Comparison of ENCODE assay signal across 22 cellular contexts in the genomic region with DNA sequence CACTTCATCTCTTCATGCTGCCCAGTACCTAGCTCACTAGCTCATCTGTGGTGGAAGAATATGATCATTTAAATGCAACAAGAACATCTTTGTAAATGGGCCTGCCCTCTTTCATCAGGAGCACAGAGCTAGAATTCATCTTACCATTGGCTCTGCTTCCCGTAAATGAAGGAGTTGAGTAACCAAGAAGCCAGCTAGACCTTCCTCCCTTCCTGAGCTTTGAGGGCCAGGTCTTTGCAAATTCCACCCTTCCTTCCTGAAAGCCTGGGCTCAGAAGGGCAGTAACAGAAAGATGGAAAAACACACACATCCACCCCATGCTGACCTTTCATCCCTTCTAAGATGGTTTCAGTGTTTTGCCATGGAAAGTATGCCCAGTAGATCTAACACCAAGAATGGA.
DNase-seq lines count a peak whose midpoint lies in the region; ATAC-seq, FAIRE-seq and TF ChIP-seq lines count a peak whose summit lies in the region.
"Had no signal": no experiment of that assay in that cellular context is flagged by ENCODE, and none has a peak within 500 bp of the region (broad histone marks: within the 10 kb centered on the region; RNA-seq: fewer than 3 reads in every experiment).

No MANE protein-coding gene starts in this region.

- H3K36me3 ChIP-seq in HepG2 (replicated peaks in 1 of 2; ENCODE audit: control insufficient read depth in 1 of 2, insufficient read depth in 2 of 2, low read length in 2 of 2) = peaks cover 0 to 8% of the 10 kb centered on the region in 2 experiments; a peak in 3 of 5 replicates
- no peaks in the 10 kb centered on the region for H3K36me3 ChIP-seq in right lobe of liver
- H3K36me3 ChIP-seq in vagina = no peaks in the 10 kb centered on the region
- no peaks in the 10 kb centered on the region for H3K36me3 ChIP-seq in MG63
- H3K36me3 ChIP-seq: HAP-1 had no signal

- H3K4me3 Mint-ChIP-seq in WTC11 = no peak overlapping the region
- H3K4me3 Mint-ChIP-seq: T-helper 17 cell had no signal

- H3K27ac ChIP-seq in HepG2 (ENCODE audit: extremely low read length, insufficient read depth, low read length) (no peak overlapping the region), right lobe of liver (no peak overlapping the region), vagina (peak overlapping the region; percentile 7)
- H3K27ac ChIP-seq: A549, C4-2B had no signal

- ATAC-seq in HepG2 (no peak; the same call in 2 of the 3 replicates), right lobe of liver (no peak), WTC11 (no peak), HG03342 (IDR thresholded peaks at IDR 0.05; ENCODE audit: unreplicated experiment) (no peak)
- ATAC-seq: A549, Panc1, Right ventricle myocardium inferior, SK-N-SH treated with all-trans-retinoic acid at 6 μM for 48 hours, T-helper 17 cell had no signal

- H3K27me3 ChIP-seq in HepG2 (ENCODE audit: control insufficient read depth in 1 of 2, insufficient read depth in 2 of 2, low read length in 2 of 2) (no peaks in the 10 kb centered on the region; a peak in 1 of 5 replicates), right lobe of liver (no peaks in the 10 kb centered on the region), vagina (no peaks in the 10 kb centered on the region), MG63 (no peaks in the 10 kb centered on the region)

- BruUV-seq in HepG2 (replicated peaks; lab: Mats Ljungman, UMichigan) = no TSS peak

- peaks cover 5% of the 10 kb centered on the region for H3K4me1 Mint-ChIP-seq in WTC11

- H4K20me1 ChIP-seq in HepG2 (ENCODE audit: insufficient read depth, low read length) = no peaks in the 10 kb centered on the region

- in situ Hi-C loops in HepG2 (cut with HindIII; ENCODE audit: extremely low pct_ligation_motif_present, low pct_unique_long_range_greater_than_20kb) = no loop called here

- H3K27me3 Mint-ChIP-seq in WTC11 (ENCODE audit: low read depth) = no peaks in the 10 kb centered on the region
- H3K27me3 Mint-ChIP-seq: T-helper 17 cell had no signal

- no peak overlapping the region for H2AFZ ChIP-seq in HepG2 (ENCODE audit: low read length)

- peaks cover 9% of the 10 kb centered on the region for H3K4me1 ChIP-seq in HepG2 (ENCODE audit: insufficient read depth, low read length)
- H3K4me1 ChIP-seq in right lobe of liver = peaks cover 0 to 3% (median 0%) of the 10 kb centered on the region in 4 donors
- peaks cover 11% of the 10 kb centered on the region for H3K4me1 ChIP-seq in vagina
- H3K4me1 ChIP-seq: A549 had no signal

- TF ChIP-seq RAD21 in HepG2 (CRISPR knock-in tag; IDR thresholded peaks at IDR 0.05) = no peak

- no peak overlapping the region for H3K4me2 ChIP-seq in HepG2 (ENCODE audit: low read depth, low read length)
- H3K4me2 ChIP-seq: A549 had no signal

- 40% methylated on average over 1 of the region's 1 CpG for WGBS in HepG2 (ENCODE audit: low lambda C conversion rate)
- WGBS in right lobe of liver (ENCODE audit: insufficient coverage, low coverage, low lambda C conversion rate, missing lambda C conversion rate) = 29% methylated on average over 1 of the region's 1 CpG

- no peak overlapping the region for H3K9ac ChIP-seq in HepG2 (ENCODE audit: insufficient read depth, low read depth, low read length)

- TF ChIP-seq POLR2A in HepG2 (IDR thresholded peaks at IDR 0.05; ENCODE audit: insufficient read depth in 1 of 2, low read depth in 2 of 2, low read length in 2 of 2) (no peak), right lobe of liver (IDR thresholded peaks at IDR 0.05) (no peak), vagina (IDR thresholded peaks at IDR 0.05) (no peak)

- POLR2A ChIA-PET in HepG2 (lab: Yijun Ruan, JAX) = no interaction called here
- POLR2A ChIA-PET in WTC11 (lab: Charles Lee) = no interaction called here

- TF ChIP-seq EP300 in HepG2 (IDR thresholded peaks at IDR 0.05; ENCODE audit: low read depth in 2 of 2, low read length in 2 of 2) = no peak
- TF ChIP-seq EP300 in HepG2 (CRISPR knock-in tag; IDR thresholded peaks at IDR 0.05; ENCODE audit: borderline replicate concordance) = no peak

- FAIRE-seq in HepG2 (lab: Jason Lieb, UNC) = no peak
- FAIRE-seq: A549 had no signal

- CTCF ChIA-PET in HepG2 (lab: Yijun Ruan, JAX; ENCODE audit: low intra/inter-chr PET ratio, low total read pairs) = no interaction called here
- CTCF ChIA-PET in WTC11 (lab: Charles Lee) = interaction anchor here (1.1 kb wide), 1 partner anchor 51 kb away, joined by 4 read pairs; no protein-coding TSS in a partner anchor

- TF ChIP-seq CTCF in HepG2 (CRISPR knock-in tag; IDR thresholded peaks at IDR 0.05) (no peak), right lobe of liver (IDR thresholded peaks at IDR 0.05) (no peak), WTC11 (IDR thresholded peaks at IDR 0.05) (no peak), vagina (IDR thresholded peaks at IDR 0.05) (no peak)

- intact Hi-C loops in HepG2 (cut with micrococcal nuclease; ENCODE audit: unreplicated experiment) (no loop called here), right lobe of liver (cut with DNase I) (no loop called here), vagina (cut with DNase I) (no loop called here), posterior cingulate gyrus (cut with DNase I) (no loop called here)

- H3K27ac Mint-ChIP-seq in WTC11 = no peak overlapping the region
- H3K27ac Mint-ChIP-seq: T-helper 17 cell had no signal

- H3K79me2 ChIP-seq in HepG2 (ENCODE audit: insufficient read depth, low read length) = no peaks in the 10 kb centered on the region

- H3K36me3 Mint-ChIP-seq in WTC11 = no peaks in the 10 kb centered on the region

- H3K4me3 ChIP-seq in HepG2 (replicated peaks in 1 of 3; ENCODE audit: insufficient read depth in 1 of 3, low read depth in 2 of 3, low read length in 3 of 3) (no peak overlapping the region), right lobe of liver (no peak overlapping the region), vagina (no peak overlapping the region), MG63 (no peak overlapping the region)
- H3K4me3 ChIP-seq: A549, HAP-1 had no signal

- DNase-seq in HepG2 (ENCODE audit: low spot score) = peak; percentile 4
- no peak for DNase-seq in right lobe of liver
- DNase-seq in MV-4-11 (lab: John Stamatoyannopoulos, UW) = peak; percentile 31
- DNase-seq in WTC11 (ENCODE audit: low spot score) = no peak
- DNase-seq in vagina (ENCODE audit: extremely low spot score in 2 of 2) = no peak
- no peak for DNase-seq in posterior cingulate gyrus
- no peak for DNase-seq in MG63
- DNase-seq: COR-L47, DMS153, KG1, NCI-H1417, NCI-H2029, NCI-H2171 treated with DMSO at 0.1 percent for 48 hours, NCI-H774, T-helper 17 cell had no signal

- H3K9me3 ChIP-seq in HepG2 (ENCODE audit: low read length) (no peaks in the 10 kb centered on the region), right lobe of liver (no peaks in the 10 kb centered on the region), vagina (no peaks in the 10 kb centered on the region), MG63 (no peaks in the 10 kb centered on the region)
- H3K9me3 ChIP-seq: A549, HAP-1 had no signal

- H3K9me3 Mint-ChIP-seq in WTC11 = no peaks in the 10 kb centered on the region

TF ChIP-seq in WTC11, 78 proteins besides CTCF, POLR2A, EP300 and RAD21:
- TF ChIP-seq CBFB (CRISPR knock-in tag; IDR thresholded peaks at IDR 0.05; ENCODE audit: low read depth) (no peak), ZNF121 (CRISPR knock-in tag; IDR thresholded peaks at IDR 0.05) (no peak)
- TF ChIP-seq, protein P1, sequence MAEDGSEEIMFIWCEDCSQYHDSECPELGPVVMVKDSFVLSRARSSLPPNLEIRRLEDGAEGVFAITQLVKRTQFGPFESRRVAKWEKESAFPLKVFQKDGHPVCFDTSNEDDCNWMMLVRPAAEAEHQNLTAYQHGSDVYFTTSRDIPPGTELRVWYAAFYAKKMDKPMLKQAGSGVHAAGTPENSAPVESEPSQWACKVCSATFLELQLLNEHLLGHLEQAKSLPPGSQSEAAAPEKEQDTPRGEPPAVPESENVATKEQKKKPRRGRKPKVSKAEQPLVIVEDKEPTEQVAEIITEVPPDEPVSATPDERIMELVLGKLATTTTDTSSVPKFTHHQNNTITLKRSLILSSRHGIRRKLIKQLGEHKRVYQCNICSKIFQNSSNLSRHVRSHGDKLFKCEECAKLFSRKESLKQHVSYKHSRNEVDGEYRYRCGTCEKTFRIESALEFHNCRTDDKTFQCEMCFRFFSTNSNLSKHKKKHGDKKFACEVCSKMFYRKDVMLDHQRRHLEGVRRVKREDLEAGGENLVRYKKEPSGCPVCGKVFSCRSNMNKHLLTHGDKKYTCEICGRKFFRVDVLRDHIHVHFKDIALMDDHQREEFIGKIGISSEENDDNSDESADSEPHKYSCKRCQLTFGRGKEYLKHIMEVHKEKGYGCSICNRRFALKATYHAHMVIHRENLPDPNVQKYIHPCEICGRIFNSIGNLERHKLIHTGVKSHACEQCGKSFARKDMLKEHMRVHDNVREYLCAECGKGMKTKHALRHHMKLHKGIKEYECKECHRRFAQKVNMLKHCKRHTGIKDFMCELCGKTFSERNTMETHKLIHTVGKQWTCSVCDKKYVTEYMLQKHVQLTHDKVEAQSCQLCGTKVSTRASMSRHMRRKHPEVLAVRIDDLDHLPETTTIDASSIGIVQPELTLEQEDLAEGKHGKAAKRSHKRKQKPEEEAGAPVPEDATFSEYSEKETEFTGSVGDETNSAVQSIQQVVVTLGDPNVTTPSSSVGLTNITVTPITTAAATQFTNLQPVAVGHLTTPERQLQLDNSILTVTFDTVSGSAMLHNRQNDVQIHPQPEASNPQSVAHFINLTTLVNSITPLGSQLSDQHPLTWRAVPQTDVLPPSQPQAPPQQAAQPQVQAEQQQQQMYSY (CRISPR knock-in tag; IDR thresholded peaks at IDR 0.05) = 0 out of 2 replicates have a peak, but pooled peaks have one; percentile 27

Comparison
In these comparisons a context has a peak if more than half of its experiments do, and no peak if none do; other contexts are left out.
1. DNase-seq: peak in HepG2 (single experiment) and MV-4-11 (single experiment); none in right lobe of liver (0 of 3), WTC11 (single experiment), vagina (0 of 2), posterior cingulate gyrus (0 of 10) and MG63 (single experiment).